ENCODE assay signal across 21 cellular contexts in the genomic region with DNA sequence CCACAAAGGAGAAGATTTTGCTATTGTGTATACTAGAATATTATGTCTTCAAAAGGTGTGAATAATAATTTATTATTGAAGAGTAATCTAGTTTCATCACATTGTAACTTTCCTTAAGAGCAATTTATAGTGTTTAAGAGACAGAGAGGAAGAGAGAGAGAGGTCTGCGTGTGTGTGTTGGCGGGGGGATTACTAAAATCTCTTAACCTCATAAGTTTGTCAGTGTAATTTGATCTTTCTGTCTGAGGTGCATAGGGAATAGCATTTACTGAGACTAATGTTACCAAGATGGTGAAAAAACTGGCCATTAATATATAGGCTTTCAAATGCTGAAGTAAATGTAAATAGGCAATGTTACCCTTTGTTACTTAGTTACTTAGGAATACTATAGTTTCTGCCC.
"Had no signal": no experiment of that assay in that cellular context is flagged by ENCODE, and none has a peak within 500 bp of the region (broad histone marks: within the 10 kb centered on the region; RNA-seq: fewer than 3 reads in every experiment).

No MANE protein-coding gene starts in this region.

- H3K4me1 ChIP-seq: foreskin keratinocyte, left ventricle myocardium inferior, parathyroid adenoma, thyroid gland had no signal

- H3K27ac ChIP-seq: foreskin keratinocyte, left ventricle myocardium inferior, parathyroid adenoma, thyroid gland had no signal

- H3K9me3 ChIP-seq: left ventricle myocardium inferior, thyroid gland had no signal

- H3K4me3 ChIP-seq: left ventricle myocardium inferior, thyroid gland had no signal

- H3K9me3 Mint-ChIP-seq: dendritic cell treated with granulocyte-macrophage colony-stimulating factor and Interleukin-4, amounts not matched to agents 40 ng/mL and 50 ng/mL, for 4 days; stimulated activated naive CD8-positive, alpha-beta T cell treated with anti-CD3 and anti-CD28 coated beads, Interleukin-15, Interleukin-2, amounts not matched to agents 100 ng/mL and 50 ng/mL, for 24 hours had no signal

- H3K4me3 Mint-ChIP-seq: activated CD4-positive, alpha-beta T cell treated with anti-CD3 and anti-CD28 coated beads, Interleukin-2, amount 10 ng/mL, durations not matched to agents 7 days and 5 days; activated T-helper 17 cell treated with anti-CD3 and anti-CD28 coated beads, Interleukin-2, amount 50 U/mL, for 72 hours; brain; dendritic cell treated with granulocyte-macrophage colony-stimulating factor and Interleukin-4, amounts not matched to agents 40 ng/mL and 50 ng/mL, for 4 days; immature natural killer cell; stimulated activated naive CD8-positive, alpha-beta T cell treated with anti-CD3 and anti-CD28 coated beads, Interleukin-15, Interleukin-2, amounts not matched to agents 100 ng/mL and 50 ng/mL, for 24 hours had no signal

- H3K27ac Mint-ChIP-seq: activated CD4-positive, alpha-beta T cell treated with anti-CD3 and anti-CD28 coated beads, Interleukin-2, amount 10 ng/mL, durations not matched to agents 7 days and 5 days; activated naive CD4-positive, alpha-beta T cell treated with anti-CD3 and anti-CD28 coated beads, Interleukin-2, amount 50 U/mL, for 72 hours; activated T-helper 17 cell treated with anti-CD3 and anti-CD28 coated beads, Interleukin-2, amount 50 U/mL, for 72 hours; dendritic cell treated with granulocyte-macrophage colony-stimulating factor and Interleukin-4, amounts not matched to agents 40 ng/mL and 50 ng/mL, for 4 days; stimulated activated naive CD8-positive, alpha-beta T cell treated with anti-CD3 and anti-CD28 coated beads, Interleukin-15, Interleukin-2, amounts not matched to agents 100 ng/mL and 50 ng/mL, for 24 hours had no signal

- DNase-seq: activated CD4-positive, alpha-beta T cell treated with anti-CD3 and anti-CD28 coated beads, Interleukin-2, amount 10 ng/mL, durations not matched to agents 7 days and 5 days; activated T-cell treated with anti-CD3 and anti-CD28 coated beads, Interleukin-2, amount 50 U/mL, for 1 hour; aorta; effector CD4-positive, alpha-beta T cell; erythroblast; foreskin keratinocyte; immature natural killer cell; kidney glomerular epithelial cell; left ventricle myocardium inferior; midbrain; nucleus accumbens; right cardiac atrium; stimulated activated CD4-positive, alpha-beta T cell treated with anti-CD3 and anti-CD28 coated beads, Interleukin-4, amount 100 ng/mL, for 24 hours; substantia nigra; thyroid gland had no signal

- H3K36me3 Mint-ChIP-seq: immature natural killer cell had no signal

- H3K4me1 Mint-ChIP-seq: activated T-helper 17 cell treated with anti-CD3 and anti-CD28 coated beads, Interleukin-2, amount 50 U/mL, for 72 hours had no signal

- H3K36me3 ChIP-seq: left ventricle myocardium inferior, thyroid gland had no signal

- H3K27me3 Mint-ChIP-seq: activated CD4-positive, alpha-beta T cell treated with anti-CD3 and anti-CD28 coated beads, Interleukin-2, amount 10 ng/mL, durations not matched to agents 7 days and 5 days; activated T-helper 17 cell treated with anti-CD3 and anti-CD28 coated beads, Interleukin-2, amount 50 U/mL, for 72 hours; brain; dendritic cell treated with granulocyte-macrophage colony-stimulating factor and Interleukin-4, amounts not matched to agents 40 ng/mL and 50 ng/mL, for 4 days; stimulated activated naive CD8-positive, alpha-beta T cell treated with anti-CD3 and anti-CD28 coated beads, Interleukin-15, Interleukin-2, amounts not matched to agents 100 ng/mL and 50 ng/mL, for 24 hours had no signal
